ENCODE assay signal across 1 cellular context in genomic region chr12:75909714-75910451, GRCh38.
TF ChIP-seq lines count a peak whose summit lies in the region.

No MANE protein-coding gene starts in this region.

TF ChIP-seq in GM23338, 12 proteins besides CTCF, POLR2A, EP300 and RAD21 (continued from another document):
- TF ChIP-seq ZNF462 (CRISPR knock-in tag; IDR thresholded peaks at IDR 0.05), result no peak
- TF ChIP-seq STAT1 (IDR thresholded peaks at IDR 0.05; ENCODE audit: unreplicated experiment), result no peak
